In genomic region chrX:118346258-118347094, GRCh38 we compare ENCODE assay signal across 8 cellular contexts. TPM values are rescaled to one million over a fixed set of nuclear protein-coding genes. Genes with fewer than 3 reads are reported as not detected.
DNase-seq lines count a peak whose midpoint lies in the region; ATAC-seq, FAIRE-seq and TF ChIP-seq lines count a peak whose summit lies in the region.

No MANE protein-coding gene starts in this region.

- H3K27ac ChIP-seq in CD4-positive, alpha-beta T cell (ENCODE audit: low read depth, low read length) = peak overlapping the region; percentile 88
- H3K27ac ChIP-seq in HUES6 (ENCODE audit: low read depth, low read length) (peak overlapping the region; percentile 94; the same call in 1 of the 2 replicates), astrocyte (ENCODE audit: low read depth, low read length) (peak overlapping the region; percentile 87)

- no peaks in the 10 kb centered on the region for H3K27me3 Mint-ChIP-seq in CD4-positive, alpha-beta T cell
- no peaks in the 10 kb centered on the region for H3K27me3 Mint-ChIP-seq in T-helper 1 cell treated with Interleukin-12 subunit alpha and Interleukin-12 subunit beta and Interleukin-4 antibody, amounts not matched to agents 30 μg/mL and 1 μg/mL, for 36 hours (ENCODE audit: low read depth)
- no peaks in the 10 kb centered on the region for H3K27me3 Mint-ChIP-seq in astrocyte (ENCODE audit: low read depth, unreplicated experiment)

- FAIRE-seq in astrocyte (lab: Jason Lieb, UNC) = no peak

- no peaks in the 10 kb centered on the region for H3K9me3 ChIP-seq in CD4-positive, alpha-beta T cell (ENCODE audit: control insufficient read depth, low read length)
- H3K9me3 ChIP-seq in HUES6 (ENCODE audit: control insufficient read depth, insufficient read depth, low read depth, low read length) (no peaks in the 10 kb centered on the region), astrocyte (ENCODE audit: insufficient read depth, low read depth, low read length) (no peaks in the 10 kb centered on the region), iPS-15b (ENCODE audit: control insufficient read depth, insufficient read depth, low read length) (no peaks in the 10 kb centered on the region)

- peaks cover 51% of the 10 kb centered on the region for H3K79me2 ChIP-seq in astrocyte (ENCODE audit: insufficient read depth, low read length)

- H3K36me3 Mint-ChIP-seq in CD4-positive, alpha-beta T cell (ENCODE audit: low read depth) = peaks cover 18% of the 10 kb centered on the region
- peaks cover 1% of the 10 kb centered on the region for H3K36me3 Mint-ChIP-seq in T-helper 1 cell treated with Interleukin-12 subunit alpha and Interleukin-12 subunit beta and Interleukin-4 antibody, amounts not matched to agents 30 μg/mL and 1 μg/mL, for 36 hours (ENCODE audit: low read depth)
- no peaks in the 10 kb centered on the region for H3K36me3 Mint-ChIP-seq in astrocyte (ENCODE audit: low read depth, unreplicated experiment)

- H2AFZ ChIP-seq in astrocyte (ENCODE audit: low read depth, low read length) = peak overlapping the region; percentile 71

- no peak for TF ChIP-seq CTCF in CD4-positive, alpha-beta T cell (IDR thresholded peaks at IDR 0.05)
- no peak for TF ChIP-seq CTCF in astrocyte (IDR thresholded peaks at IDR 0.05; ENCODE audit: insufficient read depth, low read depth, low read length)

- no peaks in the 10 kb centered on the region for H3K9me3 Mint-ChIP-seq in CD4-positive, alpha-beta T cell
- no peaks in the 10 kb centered on the region for H3K9me3 Mint-ChIP-seq in T-helper 1 cell treated with Interleukin-12 subunit alpha and Interleukin-12 subunit beta and Interleukin-4 antibody, amounts not matched to agents 30 μg/mL and 1 μg/mL, for 36 hours
- no peaks in the 10 kb centered on the region for H3K9me3 Mint-ChIP-seq in astrocyte (ENCODE audit: unreplicated experiment)

- POLR2A ChIA-PET in CD4-positive, alpha-beta T cell (lab: Charles Lee) = interaction anchor here (0.6 to 1.4 kb wide), 8 partner anchors 8 to 1445 kb away, joined by 3 to 6 read pairs (median 3); partner anchors contain the start of genes DOCK11 and RPL39

- H3K4me1 ChIP-seq in HUES6 (ENCODE audit: control insufficient read depth, insufficient read depth, low read length) (peaks cover 32% of the 10 kb centered on the region), astrocyte (ENCODE audit: insufficient read depth, low read length) (peaks cover 12% of the 10 kb centered on the region), iPS-15b (ENCODE audit: control insufficient read depth, insufficient read depth, low read length) (no peaks in the 10 kb centered on the region)

- H3K36me3 ChIP-seq in HUES6 (ENCODE audit: control insufficient read depth, insufficient read depth, low read length) (no peaks in the 10 kb centered on the region), astrocyte (ENCODE audit: insufficient read depth, low read length) (no peaks in the 10 kb centered on the region), iPS-15b (ENCODE audit: control insufficient read depth, insufficient read depth, low read length) (peaks cover 2% of the 10 kb centered on the region)

- peak; percentile 35 for ATAC-seq in CD4-positive, alpha-beta T cell (ENCODE audit: poor library complexity)
- ATAC-seq in GM21367 (IDR thresholded peaks at IDR 0.05; ENCODE audit: unreplicated experiment) = peak; percentile 17

- H3K27ac Mint-ChIP-seq in CD4-positive, alpha-beta T cell = peak overlapping the region; percentile 99
- H3K27ac Mint-ChIP-seq in T-helper 1 cell treated with Interleukin-12 subunit alpha and Interleukin-12 subunit beta and Interleukin-4 antibody, amounts not matched to agents 30 μg/mL and 1 μg/mL, for 36 hours = peak overlapping the region; percentile 98
- H3K27ac Mint-ChIP-seq in astrocyte (ENCODE audit: unreplicated experiment) = peak overlapping the region; percentile 92

- intact Hi-C loops in CD4-positive, alpha-beta T cell (cut with DNase I, micrococcal nuclease) = loop anchor here (10.0 kb wide), 2 partner anchors 48 to 888 kb away; partner anchors contain the start of gene PGRMC1 (in 1 of the 2)

- peak overlapping the region; percentile 100 for H3K4me3 Mint-ChIP-seq in CD4-positive, alpha-beta T cell
- H3K4me3 Mint-ChIP-seq in T-helper 1 cell treated with Interleukin-12 subunit alpha and Interleukin-12 subunit beta and Interleukin-4 antibody, amounts not matched to agents 30 μg/mL and 1 μg/mL, for 36 hours = peak overlapping the region; percentile 98
- H3K4me3 Mint-ChIP-seq in astrocyte (ENCODE audit: unreplicated experiment) = peak overlapping the region; percentile 95

- peaks cover 43% of the 10 kb centered on the region for H4K20me1 ChIP-seq in astrocyte (ENCODE audit: insufficient read depth, low read length)

- H3K27me3 ChIP-seq in CD4-positive, alpha-beta T cell (ENCODE audit: control insufficient read depth, insufficient read depth, low read length) = no peaks in the 10 kb centered on the region
- H3K27me3 ChIP-seq in HUES6 (ENCODE audit: control insufficient read depth, insufficient read depth, low read length) = no peaks in the 10 kb centered on the region
- no peaks in the 10 kb centered on the region for H3K27me3 ChIP-seq in astrocyte (ENCODE audit: insufficient read depth, low read length)
- H3K27me3 ChIP-seq in iPS-15b (ENCODE audit: control insufficient read depth, insufficient read depth, low read length) = no peaks in the 10 kb centered on the region

- CTCF ChIA-PET in CD4-positive, alpha-beta T cell (lab: Charles Lee) = no interaction called here

- peak overlapping the region; percentile 92 for H3K4me2 ChIP-seq in astrocyte (ENCODE audit: low read length)

- H3K9ac ChIP-seq in HUES6 (ENCODE audit: low read length) (peak overlapping the region; percentile 93), astrocyte (ENCODE audit: low read length) (peak overlapping the region; percentile 98), iPS-15b (ENCODE audit: low read depth, low read length) (peak overlapping the region; percentile 73)

- peak; percentile 24 to 57 (median 36) for DNase-seq in CD4-positive, alpha-beta T cell
- DNase-seq in astrocyte (ENCODE audit: low read depth) (no peak), SKM-1 (lab: John Stamatoyannopoulos, UW; ENCODE audit: unreplicated experiment) (no peak)
- peak; percentile 17 to 31 for DNase-seq in stimulated activated CD4-positive, alpha-beta T cell treated with anti-CD3 and anti-CD28 coated beads, Interleukin-12 subunit alpha, Interleukin-12 subunit beta, amount 100 ng/mL, for 24 hours (ENCODE audit: low read depth in 2 of 2)

- H3K4me1 Mint-ChIP-seq in CD4-positive, alpha-beta T cell (ENCODE audit: low read depth) = peaks cover 44% of the 10 kb centered on the region
- peaks cover 34% of the 10 kb centered on the region for H3K4me1 Mint-ChIP-seq in T-helper 1 cell treated with Interleukin-12 subunit alpha and Interleukin-12 subunit beta and Interleukin-4 antibody, amounts not matched to agents 30 μg/mL and 1 μg/mL, for 36 hours (ENCODE audit: low read depth)
- peaks cover 9% of the 10 kb centered on the region for H3K4me1 Mint-ChIP-seq in astrocyte (ENCODE audit: low read depth, unreplicated experiment)

- peak overlapping the region; percentile 89 for H3K4me3 ChIP-seq in HUES6 (ENCODE audit: low read depth, low read length)
- H3K4me3 ChIP-seq in astrocyte (ENCODE audit: insufficient read depth, low read depth, low read length) = peak overlapping the region; percentile 93
- peak overlapping the region; percentile 73 for H3K4me3 ChIP-seq in iPS-15b (ENCODE audit: low read depth, low read length)

RNA-seq across cellular contexts. Expression of gene WDR44, which starts 0.6 kb away (rescaled TPM):
- 10 to 100 TPM; 11.7 to 12.2 TPM for total RNA-seq in CD4-positive, alpha-beta T cell
- 19.0 and 20.1 TPM in 2 replicates for total RNA-seq in astrocyte

Comparison
In these comparisons a context has a peak if more than half of its experiments do, and no peak if none do; other contexts are left out.
1. DNase-seq: peak in CD4-positive, alpha-beta T cell (10 of 10) and stimulated activated CD4-positive, alpha-beta T cell treated with anti-CD3 and anti-CD28 coated beads, Interleukin-12 subunit alpha, Interleukin-12 subunit beta, amount 100 ng/mL, for 24 hours (2 of 2); none in astrocyte (single experiment) and SKM-1 (single experiment).
2. Peak in every context shown above with its lines, with median percentiles within 50 percentile points of each other: H3K27ac ChIP-seq, H3K27ac Mint-ChIP-seq, H3K4me3 Mint-ChIP-seq, H3K4me3 ChIP-seq and H3K9ac ChIP-seq.